12 cellular contexts compared by ENCODE assay signal in the genomic region with DNA sequence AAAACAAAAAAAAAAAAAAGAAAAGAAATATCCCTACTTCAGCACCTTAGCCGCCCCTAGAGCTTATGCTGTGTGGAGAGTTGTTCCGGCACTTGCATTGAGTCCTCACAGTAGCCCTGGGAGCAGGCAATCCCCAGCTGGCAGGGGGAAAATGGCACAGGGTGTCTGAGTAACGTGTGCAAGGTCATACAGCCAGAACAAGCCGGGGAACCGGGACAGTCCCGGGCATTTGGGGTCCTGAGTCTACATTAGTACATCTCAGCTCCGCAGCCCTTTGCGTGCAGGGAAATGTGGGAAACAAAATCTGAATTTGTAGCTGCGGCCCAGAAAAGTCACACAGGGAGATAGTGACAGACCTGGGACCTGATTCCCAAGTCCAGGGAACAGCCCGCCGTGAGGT. TPM values are rescaled to one million over a fixed set of nuclear protein-coding genes. Genes with fewer than 3 reads are reported as not detected.
A peak's percentile ranks its signal among the peaks of the same experiment; 100 is the strongest.
DNase-seq lines count a peak whose midpoint lies in the region; ATAC-seq, FAIRE-seq and TF ChIP-seq lines count a peak whose summit lies in the region.
"Had no signal": no experiment of that assay in that cellular context is flagged by ENCODE, and none has a peak within 500 bp of the region (broad histone marks: within the 10 kb centered on the region; RNA-seq: fewer than 3 reads in every experiment).

No MANE protein-coding gene starts in this region.

- no peak for TF ChIP-seq CTCF in Panc1 (IDR thresholded peaks at IDR 0.05)
- no peak for TF ChIP-seq CTCF in endothelial cell of umbilical vein (IDR thresholded peaks at IDR 0.05; ENCODE audit: extremely low read depth in 1 of 2, insufficient read depth in 1 of 2, low read depth in 1 of 2, low read length in 2 of 2)

- no peaks in the 10 kb centered on the region for H3K27me3 Mint-ChIP-seq in CD4-positive, alpha-beta memory T cell

- H3K27ac ChIP-seq in CD4-positive, alpha-beta memory T cell (ENCODE audit: low read depth, low read length): peak overlapping the region; percentile 90
- H3K27ac ChIP-seq in Panc1 (ENCODE audit: low read length) (peak overlapping the region; percentile 66), endothelial cell of umbilical vein (ENCODE audit: insufficient read depth, low read depth, low read length) (peak overlapping the region; percentile 42), skin epidermis (peak overlapping the region in 20 of 21 experiments; percentile 11 to 98 (median 92))
- H3K27ac ChIP-seq: SK-N-MC had no signal

- peak overlapping the region; percentile 41 for H2AFZ ChIP-seq in endothelial cell of umbilical vein (ENCODE audit: low read depth, low read length)

- H3K27me3 ChIP-seq in CD4-positive, alpha-beta memory T cell (ENCODE audit: insufficient read depth, low read length): no peaks in the 10 kb centered on the region
- no peaks in the 10 kb centered on the region for H3K27me3 ChIP-seq in Panc1 (ENCODE audit: control insufficient read depth, insufficient read depth, low read length)
- no peaks in the 10 kb centered on the region for H3K27me3 ChIP-seq in endothelial cell of umbilical vein (ENCODE audit: control insufficient read depth in 2 of 2, insufficient read depth in 2 of 2, low read length in 2 of 2)
- H3K27me3 ChIP-seq: tibial artery had no signal

- in situ Hi-C loops in Panc1 (cut with HindIII; ENCODE audit: low pct_unique_long_range_greater_than_20kb, low sequenced_read_pairs): no loop called here

- no peak for DNase-seq in CD4-positive, alpha-beta memory T cell
- DNase-seq in Panc1 (ENCODE audit: low read depth, low spot score) (no peak), endothelial cell of umbilical vein (ENCODE audit: low read depth, low spot score) (no peak), AG08395 (ENCODE audit: low spot score) (no peak), NCI-H2227 treated with DMSO at 0.1 percent for 48 hours (lab: John Stamatoyannopoulos, UW) (no peak)
- DNase-seq: DMS79, NCI-H510A treated with DMSO at 0.1 percent for 48 hours had no signal

- ATAC-seq in Panc1: no peak
- ATAC-seq in GM18909 (IDR thresholded peaks at IDR 0.05; ENCODE audit: poor library complexity, unreplicated experiment): no peak

- FAIRE-seq in endothelial cell of umbilical vein (lab: Jason Lieb, UNC): no peak
- FAIRE-seq: kidney had no signal

- H3K79me2 ChIP-seq in endothelial cell of umbilical vein (ENCODE audit: control insufficient read depth, insufficient read depth, low read length): peaks cover 31% of the 10 kb centered on the region

- CTCF ChIA-PET in CD4-positive, alpha-beta memory T cell (lab: Charles Lee; ENCODE audit: partially characterized antibody): interaction anchor here (1.2 to 2.8 kb wide), 3 partner anchors 8 to 124 kb away, joined by 4 to 10 read pairs (median 5); a partner anchor contains a TSS
- CTCF ChIA-PET in Panc1 (lab: Charles Lee) (no interaction called here), endothelial cell of umbilical vein (lab: Charles Lee) (interaction anchor here (1.1 kb wide), 1 partner anchor 121 kb away, joined by 3 read pairs; no protein-coding TSS in a partner anchor)

- H3K9ac ChIP-seq in endothelial cell of umbilical vein (replicated peaks; ENCODE audit: extremely low read depth, insufficient read depth, low read length): no peak overlapping the region

- TSS peak; percentile 59 for BruUV-seq in Panc1 (replicated peaks; lab: Mats Ljungman, UMichigan)
- BruUV-seq in endothelial cell of umbilical vein (replicated peaks; lab: Mats Ljungman, UMichigan): no TSS peak

- no peak overlapping the region for H3K4me3 ChIP-seq in CD4-positive, alpha-beta memory T cell (ENCODE audit: low read length in 2 of 2)
- H3K4me3 ChIP-seq in Panc1 (ENCODE audit: low read depth in 2 of 2, low read length in 2 of 2): 0 out of 4 replicates have a peak overlapping the region, but pooled peaks of 1 of the 2 experiments have one; percentile 16
- H3K4me3 ChIP-seq in endothelial cell of umbilical vein (replicated peaks in 1 of 3; ENCODE audit: insufficient read depth in 1 of 3, low read depth in 1 of 3, low read length in 3 of 3): no peak overlapping the region
- H3K4me3 ChIP-seq in skin epidermis: peak overlapping the region in 1 of 7 experiments; percentile 17
- H3K4me3 ChIP-seq: SK-N-MC, tibial artery had no signal

- POLR2A ChIA-PET in CD4-positive, alpha-beta memory T cell (lab: Charles Lee; ENCODE audit: partially characterized antibody): interaction anchor here (0.7 to 2.3 kb wide), 3 partner anchors 146 to 232 kb away, joined by 3 to 6 read pairs (median 3); no protein-coding TSS in a partner anchor
- POLR2A ChIA-PET in Panc1 (lab: Charles Lee) (interaction anchor here (0.9 kb wide), 1 partner anchor 25 kb away, joined by 8 read pairs; no protein-coding TSS in a partner anchor), endothelial cell of umbilical vein (lab: Charles Lee) (interaction anchor here (0.9 kb wide), 1 partner anchor 146 kb away, joined by 3 read pairs; no protein-coding TSS in a partner anchor)

- peak overlapping the region; percentile 66 to 99 (median 89) for H3K27ac Mint-ChIP-seq in CD4-positive, alpha-beta memory T cell

- no peaks in the 10 kb centered on the region for H3K9me3 Mint-ChIP-seq in CD4-positive, alpha-beta memory T cell

- peaks cover 34% of the 10 kb centered on the region for H3K36me3 ChIP-seq in CD4-positive, alpha-beta memory T cell (ENCODE audit: insufficient read depth, low read length)
- H3K36me3 ChIP-seq in Panc1 (ENCODE audit: control insufficient read depth, insufficient read depth, low read length): peaks cover 2% of the 10 kb centered on the region; the same call in 1 of the 2 replicates
- H3K36me3 ChIP-seq in endothelial cell of umbilical vein (ENCODE audit: control insufficient read depth in 2 of 2, extremely low read depth in 1 of 2, insufficient read depth in 2 of 2, low read length in 2 of 2): peaks cover 13 to 27% of the 10 kb centered on the region in 2 experiments

- no peaks in the 10 kb centered on the region for H3K9me1 ChIP-seq in endothelial cell of umbilical vein (replicated peaks; ENCODE audit: control insufficient read depth, extremely low read depth, insufficient read depth, low read length)

- no peaks in the 10 kb centered on the region for H3K9me3 ChIP-seq in CD4-positive, alpha-beta memory T cell (ENCODE audit: control insufficient read depth in 1 of 2, low read length in 2 of 2)
- H3K9me3 ChIP-seq in Panc1 (ENCODE audit: control insufficient read depth, insufficient read depth, low read depth, low read length) (no peaks in the 10 kb centered on the region), endothelial cell of umbilical vein (replicated peaks; ENCODE audit: control insufficient read depth, insufficient read depth, low read length) (no peaks in the 10 kb centered on the region)
- H3K9me3 ChIP-seq: tibial artery had no signal

- H4K20me1 ChIP-seq in endothelial cell of umbilical vein (replicated peaks; ENCODE audit: control insufficient read depth, extremely low read depth, insufficient read depth, low read length): no peaks in the 10 kb centered on the region

- peaks cover 35% of the 10 kb centered on the region for H3K4me1 ChIP-seq in CD4-positive, alpha-beta memory T cell (ENCODE audit: insufficient read depth, low read length)
- H3K4me1 ChIP-seq in Panc1 (ENCODE audit: control insufficient read depth, insufficient read depth, low read length): peaks cover 16% of the 10 kb centered on the region
- H3K4me1 ChIP-seq in endothelial cell of umbilical vein (ENCODE audit: control insufficient read depth, extremely low read depth, insufficient read depth, low read length): peaks cover 17% of the 10 kb centered on the region

- peaks cover 28 to 53% of the 10 kb centered on the region in 2 donors for H3K36me3 Mint-ChIP-seq in CD4-positive, alpha-beta memory T cell

- dilution Hi-C loops in endothelial cell of umbilical vein (cut with MboI; ENCODE audit: extremely low pct_ligation_motif_present, low sequenced_read_pairs): no loop called here

- intact Hi-C loops in CD4-positive, alpha-beta memory T cell (cut with micrococcal nuclease): loop anchor here (10.0 kb wide), 2 partner anchors 302 to 372 kb away; a partner anchor contains a TSS
- intact Hi-C loops in Panc1 (cut with micrococcal nuclease; ENCODE audit: unreplicated experiment) (loop anchor here (10.0 kb wide), 1 partner anchor 122 kb away; a partner anchor contains a TSS), endothelial cell of umbilical vein (cut with micrococcal nuclease) (loop anchor here (5.0 to 10.0 kb wide), 2 partner anchors 124 to 262 kb away; a partner anchor contains a TSS)

- peaks cover 17 to 54% (median 36%) of the 10 kb centered on the region in 4 donors for H3K4me1 Mint-ChIP-seq in CD4-positive, alpha-beta memory T cell

- no peak for TF ChIP-seq POLR2A in endothelial cell of umbilical vein (IDR thresholded peaks at IDR 0.05; ENCODE audit: low read depth, low read length)

- H3K4me2 ChIP-seq in endothelial cell of umbilical vein (ENCODE audit: insufficient read depth, low read length): peak overlapping the region; percentile 30

- H3K4me3 Mint-ChIP-seq in CD4-positive, alpha-beta memory T cell: peak overlapping the region in 6 of 8 donors; percentile 20 to 99 (median 56)

RNA-seq across cellular contexts. Expression of a gene that starts 3.4 kb away (rescaled TPM):
- total RNA-seq in CD4-positive, alpha-beta memory T cell: 10 to 100 TPM; 26.2 to 27.2 TPM
- polyA plus RNA-seq in CD4-positive, alpha-beta memory T cell: 10 to 100 TPM; 28.1 to 41.6 TPM
- total RNA-seq in Panc1 (2021; ENCODE audit: unreplicated experiment): 31.5 TPM
- polyA plus RNA-seq in Panc1 (2012; ENCODE audit: insufficient read length): 36.3 TPM
- total RNA-seq in endothelial cell of umbilical vein: 25.4 and 27.5 TPM in 2 replicates
- 37.1 and 39.8 TPM in 2 replicates for polyA plus RNA-seq in endothelial cell of umbilical vein
- polyA plus RNA-seq in endothelial cell of umbilical vein (2011; cell fraction: cytosol; rRNA removed): 24.6 and 27.6 TPM in 2 replicates
- polyA plus RNA-seq in endothelial cell of umbilical vein (2011; cell fraction: nucleus; rRNA removed): 15.3 and 17.0 TPM in 2 replicates
- 29.1 and 30.7 TPM in 2 replicates for polyA plus RNA-seq in endothelial cell of umbilical vein (2012)
- polyA minus RNA-seq in endothelial cell of umbilical vein: 32.9 and 34.5 TPM in 2 replicates
- 19.3 TPM for polyA minus RNA-seq in endothelial cell of umbilical vein (2011; cell fraction: cytosol; rRNA and poly(A)+ RNA removed)
- polyA minus RNA-seq in endothelial cell of umbilical vein (2011; cell fraction: nucleus; rRNA and poly(A)+ RNA removed): 6.8 and 7.2 TPM in 2 replicates

RNA-seq across cellular contexts. Expression of a gene that starts 44.5 kb away (rescaled TPM):
- 10 to 100 TPM; 71.2 to 72.4 TPM for total RNA-seq in CD4-positive, alpha-beta memory T cell
- polyA plus RNA-seq in CD4-positive, alpha-beta memory T cell: 1 to 10 TPM in 1 of 2 donors, under 1 TPM in 1; 0.55 to 8.1 TPM
- total RNA-seq in Panc1 (2021; ENCODE audit: unreplicated experiment) (65.8 TPM), endothelial cell of umbilical vein (40.5 and 52.2 TPM in 2 replicates)
- 58.9 TPM for polyA plus RNA-seq in Panc1 (2012; ENCODE audit: insufficient read length)
- 28.8 and 31.9 TPM in 2 replicates for polyA plus RNA-seq in endothelial cell of umbilical vein
- 21.2 and 23.9 TPM in 2 replicates for polyA plus RNA-seq in endothelial cell of umbilical vein (2011; cell fraction: cytosol; rRNA removed)
- 168 and 176 TPM in 2 replicates for polyA plus RNA-seq in endothelial cell of umbilical vein (2011; cell fraction: nucleus; rRNA removed)
- 31.8 and 34.2 TPM in 2 replicates for polyA plus RNA-seq in endothelial cell of umbilical vein (2012)
- polyA minus RNA-seq in endothelial cell of umbilical vein: 46.8 and 51.3 TPM in 2 replicates
- polyA minus RNA-seq in endothelial cell of umbilical vein (2011; cell fraction: cytosol; rRNA and poly(A)+ RNA removed): 53.1 TPM
- 40.9 and 48.2 TPM in 2 replicates for polyA minus RNA-seq in endothelial cell of umbilical vein (2011; cell fraction: nucleus; rRNA and poly(A)+ RNA removed)
